14 cellular contexts compared by ENCODE assay signal in genomic region chr6:11370191-11371018, GRCh38.
DNase-seq lines count a peak whose midpoint lies in the region; ATAC-seq and TF ChIP-seq lines count a peak whose summit lies in the region.
"Had no signal": no experiment of that assay in that cellular context is flagged by ENCODE, and none has a peak within 500 bp of the region (broad histone marks: within the 10 kb centered on the region; RNA-seq: fewer than 3 reads in every experiment).

No MANE protein-coding gene starts in this region.

- H3K4me1 Mint-ChIP-seq in CD4-positive, CD25-positive, alpha-beta regulatory T cell: peaks cover 40 to 82% (median 55%) of the 10 kb centered on the region in 4 donors
- H3K4me1 Mint-ChIP-seq in WTC11: peaks cover 16% of the 10 kb centered on the region
- peaks cover 86% of the 10 kb centered on the region for H3K4me1 Mint-ChIP-seq in activated CD8-positive, alpha-beta T cell treated with anti-CD3 and anti-CD28 coated beads for 36 hours (ENCODE audit: low read depth)

- H3K79me2 ChIP-seq in trophoblast cell (ENCODE audit: control insufficient read depth, insufficient read depth, low read length, poor library complexity): no peaks in the 10 kb centered on the region

- no peak overlapping the region for H4K91ac ChIP-seq in trophoblast cell (ENCODE audit: low read depth, low read length)

- H3K27me3 Mint-ChIP-seq in CD4-positive, CD25-positive, alpha-beta regulatory T cell: no peaks in the 10 kb centered on the region
- no peaks in the 10 kb centered on the region; the same call in 1 of the 2 replicates for H3K27me3 Mint-ChIP-seq in WTC11 (ENCODE audit: low read depth)
- no peaks in the 10 kb centered on the region for H3K27me3 Mint-ChIP-seq in activated CD8-positive, alpha-beta T cell treated with anti-CD3 and anti-CD28 coated beads for 36 hours
- H3K27me3 Mint-ChIP-seq: memory B cell had no signal

- no peak overlapping the region for H4K12ac ChIP-seq in trophoblast cell (ENCODE audit: low read depth, low read length)

- no CpG with 5 or more reads among the region's 24 CpGs for WGBS in trophoblast cell (ENCODE audit: extremely low coverage, insufficient coverage, insufficient read length)

- peaks cover 36% of the 10 kb centered on the region for H3K4me1 ChIP-seq in CD4-positive, CD25-positive, alpha-beta regulatory T cell (ENCODE audit: control insufficient read depth, insufficient read depth, low read length, poor library complexity, severe bottlenecking)
- no peaks in the 10 kb centered on the region for H3K4me1 ChIP-seq in trophoblast cell (ENCODE audit: control insufficient read depth in 1 of 2, insufficient read depth in 2 of 2, low read length in 2 of 2)

- H3K36me3 ChIP-seq in CD4-positive, CD25-positive, alpha-beta regulatory T cell (ENCODE audit: control insufficient read depth, insufficient read depth, low read length): peaks cover 12% of the 10 kb centered on the region
- no peaks in the 10 kb centered on the region for H3K36me3 ChIP-seq in trophoblast cell (ENCODE audit: control insufficient read depth in 1 of 2, insufficient read depth in 2 of 2, low read length in 2 of 2)
- H3K36me3 ChIP-seq: WERI-Rb-1 had no signal

- intact Hi-C loops in activated CD8-positive, alpha-beta T cell treated with anti-CD3 and anti-CD28 coated beads for 36 hours (cut with micrococcal nuclease): no loop called here

- peaks cover 39% of the 10 kb centered on the region for H3K36me3 Mint-ChIP-seq in CD4-positive, CD25-positive, alpha-beta regulatory T cell
- 0 out of 2 replicates have a peak, but pooled peaks cover 1% of the 10 kb centered on the region for H3K36me3 Mint-ChIP-seq in WTC11
- H3K36me3 Mint-ChIP-seq in activated CD8-positive, alpha-beta T cell treated with anti-CD3 and anti-CD28 coated beads for 36 hours (ENCODE audit: low read depth): peaks cover 55% of the 10 kb centered on the region

- no peak overlapping the region for H2BK120ac ChIP-seq in trophoblast cell (ENCODE audit: insufficient read depth, low read length, poor library complexity)

- H3K79me1 ChIP-seq in trophoblast cell (ENCODE audit: low read length): peaks cover 1% of the 10 kb centered on the region

- H3K27me3 ChIP-seq in CD4-positive, CD25-positive, alpha-beta regulatory T cell (ENCODE audit: control insufficient read depth, insufficient read depth, low read length): no peaks in the 10 kb centered on the region
- no peaks in the 10 kb centered on the region for H3K27me3 ChIP-seq in trophoblast cell (ENCODE audit: insufficient read depth, low read length)

- CTCF ChIA-PET in WTC11 (lab: Charles Lee): no interaction called here
- CTCF ChIA-PET in activated CD8-positive, alpha-beta T cell treated with anti-CD3 and anti-CD28 coated beads for 36 hours (lab: Charles Lee): interaction anchor here (2.2 kb wide), 1 partner anchor 10 kb away, joined by 10 read pairs; no protein-coding TSS in a partner anchor

- H3K4me2 ChIP-seq in trophoblast cell (ENCODE audit: low read length): no peak overlapping the region

- peak overlapping the region in 1 of 3 donors; percentile 11 for H3K27ac Mint-ChIP-seq in CD4-positive, CD25-positive, alpha-beta regulatory T cell
- no peak overlapping the region for H3K27ac Mint-ChIP-seq in WTC11
- no peak overlapping the region for H3K27ac Mint-ChIP-seq in activated CD8-positive, alpha-beta T cell treated with anti-CD3 and anti-CD28 coated beads for 36 hours
- H3K27ac Mint-ChIP-seq: memory B cell had no signal

- no peaks in the 10 kb centered on the region for H3K9me3 ChIP-seq in CD4-positive, CD25-positive, alpha-beta regulatory T cell (ENCODE audit: control insufficient read depth in 2 of 2, low read length in 2 of 2)
- peaks cover 3% of the 10 kb centered on the region for H3K9me3 ChIP-seq in trophoblast cell (ENCODE audit: insufficient read depth, low read depth, low read length)

- no peak overlapping the region for H2BK12ac ChIP-seq in trophoblast cell (ENCODE audit: low read length)

- H2AK5ac ChIP-seq in trophoblast cell (ENCODE audit: low read length): no peak overlapping the region

- ATAC-seq in CD4-positive, CD25-positive, alpha-beta regulatory T cell (ENCODE audit: low read depth in 2 of 2): no peak
- peak; percentile 46; the same call in 1 of the 2 replicates for ATAC-seq in WTC11
- no peak for ATAC-seq in HG02763 (IDR thresholded peaks at IDR 0.05; ENCODE audit: unreplicated experiment)
- no peak for ATAC-seq in activated CD8-positive, alpha-beta T cell treated with anti-CD3 and anti-CD28 coated beads for 36 hours

- no peak for DNase-seq in CD4-positive, CD25-positive, alpha-beta regulatory T cell
- DNase-seq in WTC11 (ENCODE audit: low spot score): no peak
- DNase-seq in fibroblast of pulmonary artery (ENCODE audit: low read depth): peak; percentile 62
- DNase-seq in trophoblast cell: no peak
- DNase-seq in UCSD-AML1 (lab: John Stamatoyannopoulos, UW; ENCODE audit: unreplicated experiment): no peak
- DNase-seq in stimulated activated CD4-positive, alpha-beta T cell treated with anti-CD3 and anti-CD28 coated beads, Interleukin-12 subunit alpha, Interleukin-12 subunit beta, amount 100 ng/mL, for 4 hours: no peak
- no peak for DNase-seq in activated CD8-positive, alpha-beta T cell treated with anti-CD3 and anti-CD28 coated beads for 36 hours
- DNase-seq: activated T-cell treated with anti-CD3 and anti-CD28 coated beads, Interleukin-2, amount 50 U/mL, for 48 hours; cerebellar nuclear complex; NCI-H446 treated with DMSO at 0.1 percent for 48 hours; SHP77; WERI-Rb-1 had no signal

- TF ChIP-seq CTCF in WTC11 (IDR thresholded peaks at IDR 0.05) (no peak), fibroblast of pulmonary artery (IDR thresholded peaks at IDR 0.05; ENCODE audit: low read length, missing control alignments) (no peak)
- no peak for TF ChIP-seq CTCF in activated CD8-positive, alpha-beta T cell treated with anti-CD3 and anti-CD28 coated beads for 36 hours (IDR thresholded peaks at IDR 0.05)

- no peak overlapping the region for H3K4me3 ChIP-seq in CD4-positive, CD25-positive, alpha-beta regulatory T cell (ENCODE audit: low read depth, low read length)
- H3K4me3 ChIP-seq in fibroblast of pulmonary artery (replicated peaks; ENCODE audit: low read depth, low read length) (no peak overlapping the region), trophoblast cell (ENCODE audit: low read depth, low read length) (peak overlapping the region; percentile 20)

- no peak overlapping the region for H3K9ac ChIP-seq in trophoblast cell (ENCODE audit: low read length)

- H3K14ac ChIP-seq in trophoblast cell (ENCODE audit: low read length): no peak overlapping the region

- H3K9me3 Mint-ChIP-seq in CD4-positive, CD25-positive, alpha-beta regulatory T cell: peaks cover 0 to 3% (median 0%) of the 10 kb centered on the region in 7 donors
- H3K9me3 Mint-ChIP-seq in WTC11: peaks cover 14% of the 10 kb centered on the region
- peaks cover 9% of the 10 kb centered on the region for H3K9me3 Mint-ChIP-seq in activated CD8-positive, alpha-beta T cell treated with anti-CD3 and anti-CD28 coated beads for 36 hours
- H3K9me3 Mint-ChIP-seq: memory B cell had no signal

- H4K8ac ChIP-seq in trophoblast cell (ENCODE audit: low read depth, low read length): no peak overlapping the region

- POLR2A ChIA-PET in WTC11 (lab: Charles Lee): no interaction called here
- POLR2A ChIA-PET in activated CD8-positive, alpha-beta T cell treated with anti-CD3 and anti-CD28 coated beads for 36 hours (lab: Charles Lee): interaction anchor here (1.9 to 2.3 kb wide), 2 partner anchors 10 to 12 kb away, joined by 4 to 12 read pairs; no protein-coding TSS in a partner anchor

- H2BK5ac ChIP-seq in trophoblast cell (ENCODE audit: low read depth, low read length, poor library complexity): no peak overlapping the region

- H3K23ac ChIP-seq in trophoblast cell (ENCODE audit: low read length): no peak overlapping the region

- H3K27ac ChIP-seq in CD4-positive, CD25-positive, alpha-beta regulatory T cell (ENCODE audit: insufficient read depth, low read length, poor library complexity, severe bottlenecking): peak overlapping the region; percentile 30
- no peak overlapping the region for H3K27ac ChIP-seq in trophoblast cell (ENCODE audit: low read depth, low read length)
- H3K27ac ChIP-seq: WERI-Rb-1 had no signal

- peak overlapping the region; percentile 27 for H2AFZ ChIP-seq in trophoblast cell (ENCODE audit: insufficient read depth, low read length, poor library complexity)

- H3K18ac ChIP-seq in trophoblast cell (ENCODE audit: low read length): no peak overlapping the region

- peak overlapping the region in 1 of 4 donors; percentile 18 for H3K4me3 Mint-ChIP-seq in CD4-positive, CD25-positive, alpha-beta regulatory T cell
- no peak overlapping the region for H3K4me3 Mint-ChIP-seq in WTC11
- H3K4me3 Mint-ChIP-seq in activated CD8-positive, alpha-beta T cell treated with anti-CD3 and anti-CD28 coated beads for 36 hours: no peak overlapping the region
- H3K4me3 Mint-ChIP-seq: memory B cell had no signal

- H3K4ac ChIP-seq in trophoblast cell (ENCODE audit: low read depth, low read length): no peak overlapping the region

TF ChIP-seq in WTC11, 78 proteins besides CTCF, POLR2A, EP300 and RAD21:
- TF ChIP-seq MAX (CRISPR knock-in tag; IDR thresholded peaks at IDR 0.05): peak; percentile 33; the same call in 1 of the 2 replicates
- no peak for TF ChIP-seq ERG (CRISPR knock-in tag; IDR thresholded peaks at IDR 0.05)
